In genomic region chr12:116712458-116713303, GRCh38 we compare ENCODE assay signal across 17 cellular contexts. TPM values are rescaled to one million over a fixed set of nuclear protein-coding genes. Genes with fewer than 3 reads are reported as not detected.
DNase-seq lines count a peak whose midpoint lies in the region; ATAC-seq and TF ChIP-seq lines count a peak whose summit lies in the region.
"Had no signal": no experiment of that assay in that cellular context is flagged by ENCODE, and none has a peak within 500 bp of the region (broad histone marks: within the 10 kb centered on the region; RNA-seq: fewer than 3 reads in every experiment).

No MANE protein-coding gene starts in this region.

- H3K27ac Mint-ChIP-seq in activated T-cell treated with anti-CD3 and anti-CD28 coated beads, Interleukin-2, amount 50 U/mL, for 72 hours: peak overlapping the region; percentile 36
- H3K27ac Mint-ChIP-seq in type B pancreatic cell: peak overlapping the region; percentile 44
- H3K27ac Mint-ChIP-seq in CD4-positive, alpha-beta memory T cell: peak overlapping the region in 2 of 7 donors; percentile 62 to 63
- H3K27ac Mint-ChIP-seq: activated CD8-positive, alpha-beta T cell treated with anti-CD3 and anti-CD28 coated beads for 36 hours; activated T-helper 1 cell treated with anti-CD3 and anti-CD28 coated beads, Interleukin-12 subunit alpha, Interleukin-12 subunit beta, Interleukin-2, Interleukin-4 antibody, amounts not matched to agents 30 ng/mL and 10 ng/mL and 1 ng/mL, durations not matched to agents 14 hours and 24 hours and 36 hours had no signal

- peaks cover 0 to 2% of the 10 kb centered on the region in 2 donors for H3K36me3 Mint-ChIP-seq in activated T-cell treated with anti-CD3 and anti-CD28 coated beads, Interleukin-2, amount 50 U/mL, for 72 hours (ENCODE audit: insufficient read depth in 2 of 2)
- H3K36me3 Mint-ChIP-seq in activated T-cell treated with anti-CD3 and anti-CD28 coated beads, Interleukin-2, amount 50 U/mL, for 4 hours (ENCODE audit: insufficient read depth): peaks cover 10% of the 10 kb centered on the region
- H3K36me3 Mint-ChIP-seq in type B pancreatic cell: peaks cover 17% of the 10 kb centered on the region
- peaks cover 20 to 35% of the 10 kb centered on the region in 2 donors for H3K36me3 Mint-ChIP-seq in CD4-positive, alpha-beta memory T cell

- H3K9me3 Mint-ChIP-seq in activated T-cell treated with anti-CD3 and anti-CD28 coated beads, Interleukin-2, amount 50 U/mL, for 72 hours: no peaks in the 10 kb centered on the region
- H3K9me3 Mint-ChIP-seq in activated T-cell treated with anti-CD3 and anti-CD28 coated beads, Interleukin-2, amount 50 U/mL, for 4 hours: no peaks in the 10 kb centered on the region
- H3K9me3 Mint-ChIP-seq in type B pancreatic cell: no peaks in the 10 kb centered on the region
- no peaks in the 10 kb centered on the region for H3K9me3 Mint-ChIP-seq in CD4-positive, alpha-beta memory T cell
- H3K9me3 Mint-ChIP-seq: activated CD8-positive, alpha-beta T cell treated with anti-CD3 and anti-CD28 coated beads for 36 hours; activated T-helper 1 cell treated with anti-CD3 and anti-CD28 coated beads, Interleukin-12 subunit alpha, Interleukin-12 subunit beta, Interleukin-2, Interleukin-4 antibody, amounts not matched to agents 30 ng/mL and 10 ng/mL and 1 ng/mL, durations not matched to agents 14 hours and 24 hours and 36 hours had no signal

- POLR2A ChIA-PET in CD4-positive, alpha-beta memory T cell (lab: Charles Lee; ENCODE audit: partially characterized antibody): no interaction called here

- peaks cover 11% of the 10 kb centered on the region for H3K4me1 Mint-ChIP-seq in activated T-cell treated with anti-CD3 and anti-CD28 coated beads, Interleukin-2, amount 50 U/mL, for 72 hours (ENCODE audit: low read depth)
- H3K4me1 Mint-ChIP-seq in activated T-cell treated with anti-CD3 and anti-CD28 coated beads, Interleukin-2, amount 50 U/mL, for 4 hours (ENCODE audit: low read depth): peaks cover 9% of the 10 kb centered on the region
- H3K4me1 Mint-ChIP-seq in type B pancreatic cell (ENCODE audit: unreplicated experiment): peaks cover 57% of the 10 kb centered on the region
- peaks cover 8 to 13% (median 10%) of the 10 kb centered on the region in 4 donors for H3K4me1 Mint-ChIP-seq in CD4-positive, alpha-beta memory T cell

- WGBS in gastroesophageal sphincter (ENCODE audit: low coverage in 1 of 2), 2 donors: 81% methylated on average over 5 to 6 of the region's 17 CpGs

- H3K27me3 ChIP-seq in gastroesophageal sphincter: no peaks in the 10 kb centered on the region
- H3K27me3 ChIP-seq in CD4-positive, alpha-beta memory T cell (ENCODE audit: insufficient read depth, low read length): peaks cover 5% of the 10 kb centered on the region
- H3K27me3 ChIP-seq: gastrocnemius medialis had no signal

- H3K27ac ChIP-seq in gastroesophageal sphincter: no peak overlapping the region
- no peak overlapping the region for H3K27ac ChIP-seq in CD4-positive, alpha-beta memory T cell (ENCODE audit: low read depth, low read length)
- H3K27ac ChIP-seq: gastrocnemius medialis, GM23248, psoas muscle had no signal

- H3K4me3 Mint-ChIP-seq in activated T-cell treated with anti-CD3 and anti-CD28 coated beads, Interleukin-2, amount 50 U/mL, for 72 hours: no peak overlapping the region
- no peak overlapping the region for H3K4me3 Mint-ChIP-seq in activated T-cell treated with anti-CD3 and anti-CD28 coated beads, Interleukin-2, amount 50 U/mL, for 4 hours
- peak overlapping the region; percentile 15 for H3K4me3 Mint-ChIP-seq in type B pancreatic cell
- H3K4me3 Mint-ChIP-seq in CD4-positive, alpha-beta memory T cell: no peak overlapping the region
- H3K4me3 Mint-ChIP-seq: activated CD8-positive, alpha-beta T cell treated with anti-CD3 and anti-CD28 coated beads for 36 hours; activated T-helper 1 cell treated with anti-CD3 and anti-CD28 coated beads, Interleukin-12 subunit alpha, Interleukin-12 subunit beta, Interleukin-2, Interleukin-4 antibody, amounts not matched to agents 30 ng/mL and 10 ng/mL and 1 ng/mL, durations not matched to agents 14 hours and 24 hours and 36 hours had no signal

- no peak for ATAC-seq in activated T-cell treated with anti-CD3 and anti-CD28 coated beads, Interleukin-2, amount 50 U/mL, for 72 hours (replicated peaks in 1 of 2)
- no peak for ATAC-seq in activated T-cell treated with anti-CD3 and anti-CD28 coated beads, Interleukin-2, amount 50 U/mL, for 4 hours
- ATAC-seq in esophagus mucosa (peak; percentile 79), gastroesophageal sphincter (no peak)
- ATAC-seq: activated CD8-positive, alpha-beta T cell treated with anti-CD3 and anti-CD28 coated beads for 36 hours; gastrocnemius medialis; Panc1; psoas muscle; stimulated activated naive CD8-positive, alpha-beta T cell treated with anti-CD3 and anti-CD28 coated beads, Interleukin-15, Interleukin-2, amounts not matched to agents 100 U/mL and 50 U/mL, for 24 hours had no signal

- intact Hi-C loops in CD4-positive, alpha-beta memory T cell (cut with micrococcal nuclease): no loop called here

- CTCF ChIA-PET in CD4-positive, alpha-beta memory T cell (lab: Charles Lee; ENCODE audit: partially characterized antibody): interaction anchor here (1.5 kb wide), 1 partner anchor 9 kb away, joined by 5 read pairs; no protein-coding TSS in a partner anchor

- peaks cover 0 to 20% (median 7%) of the 10 kb centered on the region in 3 donors for H3K4me1 ChIP-seq in gastroesophageal sphincter
- peaks cover 11% of the 10 kb centered on the region for H3K4me1 ChIP-seq in CD4-positive, alpha-beta memory T cell (ENCODE audit: insufficient read depth, low read length)

- DNase-seq in activated T-cell treated with anti-CD3 and anti-CD28 coated beads, Interleukin-2, amount 50 U/mL, for 72 hours: no peak
- no peak for DNase-seq in activated T-cell treated with anti-CD3 and anti-CD28 coated beads, Interleukin-2, amount 50 U/mL, for 4 hours
- DNase-seq in NCI-H2171 treated with DMSO at 0.1 percent for 48 hours (lab: John Stamatoyannopoulos, UW) (peak; percentile 89), type B pancreatic cell (ENCODE audit: extremely low spot score, unreplicated experiment) (no peak)
- no peak for DNase-seq in CD4-positive, alpha-beta memory T cell
- DNase-seq in stimulated activated CD4-positive, alpha-beta T cell treated with anti-CD3 and anti-CD28 coated beads, Interleukin-15, amount 100 ng/mL, for 24 hours: no peak
- DNase-seq: activated CD8-positive, alpha-beta T cell treated with anti-CD3 and anti-CD28 coated beads for 36 hours; COR-L47; gastrocnemius medialis; GDM1; psoas muscle; stimulated activated naive CD8-positive, alpha-beta T cell treated with anti-CD3 and anti-CD28 coated beads, Interleukin-15, Interleukin-2, amounts not matched to agents 100 U/mL and 50 U/mL, for 24 hours had no signal

- TF ChIP-seq CTCF in type B pancreatic cell (conservative IDR thresholded peaks at IDR 0.05): no peak
- no peak for TF ChIP-seq CTCF in gastroesophageal sphincter (IDR thresholded peaks at IDR 0.05)

- peaks cover 20% of the 10 kb centered on the region for H3K27me3 Mint-ChIP-seq in activated T-cell treated with anti-CD3 and anti-CD28 coated beads, Interleukin-2, amount 50 U/mL, for 72 hours (ENCODE audit: low read depth)
- peaks cover 2% of the 10 kb centered on the region for H3K27me3 Mint-ChIP-seq in activated T-cell treated with anti-CD3 and anti-CD28 coated beads, Interleukin-2, amount 50 U/mL, for 4 hours (ENCODE audit: low read depth)
- H3K27me3 Mint-ChIP-seq in type B pancreatic cell: peaks cover 26% of the 10 kb centered on the region
- peaks cover 1% of the 10 kb centered on the region in 2 donors for H3K27me3 Mint-ChIP-seq in CD4-positive, alpha-beta memory T cell

- H3K4me3 ChIP-seq in gastroesophageal sphincter: no peak overlapping the region
- no peak overlapping the region for H3K4me3 ChIP-seq in CD4-positive, alpha-beta memory T cell (ENCODE audit: low read length in 2 of 2)
- H3K4me3 ChIP-seq: gastrocnemius medialis, GM23248, psoas muscle had no signal

- TF ChIP-seq EP300 in gastroesophageal sphincter (IDR thresholded peaks at IDR 0.05): no peak

- no peaks in the 10 kb centered on the region for H3K9me3 ChIP-seq in gastroesophageal sphincter
- H3K9me3 ChIP-seq in CD4-positive, alpha-beta memory T cell (ENCODE audit: control insufficient read depth in 1 of 2, low read length in 2 of 2): no peaks in the 10 kb centered on the region
- H3K9me3 ChIP-seq: gastrocnemius medialis, psoas muscle had no signal

- TF ChIP-seq POLR2A in gastroesophageal sphincter (IDR thresholded peaks at IDR 0.05): no peak

- H3K36me3 ChIP-seq in gastroesophageal sphincter: peaks cover 0 to 34% of the 10 kb centered on the region in 2 donors
- peaks cover 24% of the 10 kb centered on the region for H3K36me3 ChIP-seq in CD4-positive, alpha-beta memory T cell (ENCODE audit: insufficient read depth, low read length)
- H3K36me3 ChIP-seq: gastrocnemius medialis had no signal

RNA-seq across cellular contexts. Expression of gene SPRING1, which starts 25.2 kb away (rescaled TPM):
- total RNA-seq in activated T-cell treated with anti-CD3 and anti-CD28 coated beads, Interleukin-2, amount 50 U/mL, for 72 hours: 10 to 100 TPM; 24.1 to 27.4 TPM
- total RNA-seq in activated T-cell treated with anti-CD3 and anti-CD28 coated beads, Interleukin-2, amount 50 U/mL, for 4 hours: 10 to 100 TPM; 44.0 to 45.0 (median 44.3) TPM
- total RNA-seq in esophagus mucosa (22.7 TPM), type B pancreatic cell (ENCODE audit: low replicate concordance) (48.6 and 49.6 TPM in 2 replicates), gastroesophageal sphincter (10 to 100 TPM in 3 of 4 donors, 1 to 10 TPM in 1; 5.8 to 18.7 (median 13.4) TPM)
- 10 to 100 TPM; 26.5 to 28.1 TPM for total RNA-seq in CD4-positive, alpha-beta memory T cell
- polyA plus RNA-seq in CD4-positive, alpha-beta memory T cell: 10 to 100 TPM; 18.2 to 24.7 TPM

RNA-seq across cellular contexts. Expression of gene RNFT2, which starts 25.4 kb away (rescaled TPM):
- total RNA-seq in activated T-cell treated with anti-CD3 and anti-CD28 coated beads, Interleukin-2, amount 50 U/mL, for 72 hours: 10 to 100 TPM; 10.4 to 11.5 TPM
- total RNA-seq in activated T-cell treated with anti-CD3 and anti-CD28 coated beads, Interleukin-2, amount 50 U/mL, for 4 hours: 10 to 100 TPM in 1 of 3 donors, 1 to 10 TPM in 2; 7.4 to 10.5 (median 8.3) TPM
- 1.1 TPM for total RNA-seq in esophagus mucosa
- 8.7 and 25.0 TPM in 2 replicates for total RNA-seq in type B pancreatic cell (ENCODE audit: low replicate concordance)
- total RNA-seq in gastroesophageal sphincter: under 1 TPM in 2 of 4 donors, not detected in 2; 0.31 to 0.54 TPM
- total RNA-seq in CD4-positive, alpha-beta memory T cell: 1 to 10 TPM; 4.0 to 5.9 TPM
- 1 to 10 TPM in 1 of 2 donors, under 1 TPM in 1; 0.88 to 2.2 TPM for polyA plus RNA-seq in CD4-positive, alpha-beta memory T cell
